Comparison of ENCODE assay signal across 9 cellular contexts in genomic region chr11:118915396-118915795, GRCh38. TPM values are rescaled to one million over a fixed set of nuclear protein-coding genes. Genes with fewer than 3 reads are reported as not detected.
DNase-seq lines count a peak whose midpoint lies in the region; ATAC-seq and TF ChIP-seq lines count a peak whose summit lies in the region.
"Had no signal": no experiment of that assay in that cellular context is flagged by ENCODE, and none has a peak within 500 bp of the region (broad histone marks: within the 10 kb centered on the region; RNA-seq: fewer than 3 reads in every experiment).

No MANE protein-coding gene starts in this region.

- H3K27me3 ChIP-seq in right lobe of liver (no peaks in the 10 kb centered on the region), suprapubic skin (no peaks in the 10 kb centered on the region)

- H3K27ac Mint-ChIP-seq in T-helper 2 cell treated with Interferon-gamma antibody and Interleukin-4, amounts not matched to agents 5 μg/mL and 100 μg/mL, for 36 hours = peak overlapping the region; percentile 92
- peak overlapping the region; percentile 98 for H3K27ac Mint-ChIP-seq in activated naive CD8-positive, alpha-beta T cell treated with anti-CD3 and anti-CD28 coated beads, Interleukin-2, amount 10 ng/mL, durations not matched to agents 7 days and 5 days

- intact Hi-C loops in right lobe of liver (cut with DNase I) = no loop called here

- peaks cover 18% of the 10 kb centered on the region for H3K36me3 Mint-ChIP-seq in T-helper 2 cell treated with Interferon-gamma antibody and Interleukin-4, amounts not matched to agents 5 μg/mL and 100 μg/mL, for 36 hours (ENCODE audit: low read depth)
- H3K36me3 Mint-ChIP-seq in activated naive CD8-positive, alpha-beta T cell treated with anti-CD3 and anti-CD28 coated beads, Interleukin-2, amount 10 ng/mL, durations not matched to agents 7 days and 5 days = peaks cover 2% of the 10 kb centered on the region

- TF ChIP-seq CTCF in right lobe of liver (IDR thresholded peaks at IDR 0.05) = no peak
- TF ChIP-seq CTCF in suprapubic skin (IDR thresholded peaks at IDR 0.05) = no peak

- no CpG with 5 or more reads among the region's 2 CpGs for WGBS in right lobe of liver (ENCODE audit: insufficient coverage, low coverage, low lambda C conversion rate, missing lambda C conversion rate)
- 58% methylated on average over 2 of the region's 2 CpGs for WGBS in suprapubic skin

- POLR2A ChIA-PET in activated naive CD8-positive, alpha-beta T cell treated with anti-CD3 and anti-CD28 coated beads, Interleukin-2, amount 10 ng/mL, durations not matched to agents 7 days and 5 days (lab: Charles Lee) = interaction anchor here (1.0 to 3.6 kb wide), 3 partner anchors 45 to 124 kb away, joined by 3 to 30 read pairs (median 5); partner anchors contain the start of gene DDX6

- H3K27ac ChIP-seq in right lobe of liver (peak overlapping the region; percentile 72 to 86 (median 74)), suprapubic skin (peak overlapping the region; percentile 96)

- H3K4me1 ChIP-seq in right lobe of liver (peaks cover 0 to 82% (median 48%) of the 10 kb centered on the region in 4 donors), suprapubic skin (peaks cover 100% of the 10 kb centered on the region)

- no peak for TF ChIP-seq EP300 in suprapubic skin (IDR thresholded peaks at IDR 0.05)

- H3K9me3 ChIP-seq in right lobe of liver (no peaks in the 10 kb centered on the region), suprapubic skin (no peaks in the 10 kb centered on the region)

- no peak for DNase-seq in T-helper 2 cell treated with Interferon-gamma antibody and Interleukin-4, amounts not matched to agents 5 μg/mL and 100 μg/mL, for 36 hours (ENCODE audit: low spot score)
- DNase-seq in T-helper 2 cell = no peak
- DNase-seq in activated naive CD8-positive, alpha-beta T cell treated with anti-CD3 and anti-CD28 coated beads, Interleukin-2, amount 10 ng/mL, durations not matched to agents 7 days and 5 days = no peak
- no peak for DNase-seq in right lobe of liver
- no peak for DNase-seq in suprapubic skin (ENCODE audit: low spot score in 2 of 2)
- DNase-seq in stimulated activated CD4-positive, alpha-beta T cell treated with anti-CD3 and anti-CD28 coated beads, Interleukin-1b, Interleukin-23, amount 100 ng/mL, for 48 hours = no peak
- no peak for DNase-seq in HCEC 1CT
- DNase-seq: MM.1S had no signal

- no peak for ATAC-seq in activated naive CD8-positive, alpha-beta T cell treated with anti-CD3 and anti-CD28 coated beads, Interleukin-2, amount 10 ng/mL, durations not matched to agents 7 days and 5 days (ENCODE audit: low read depth)
- ATAC-seq in right lobe of liver (no peak), GM19467 (IDR thresholded peaks at IDR 0.05; ENCODE audit: unreplicated experiment) (no peak)

- no peaks in the 10 kb centered on the region for H3K9me3 Mint-ChIP-seq in T-helper 2 cell treated with Interferon-gamma antibody and Interleukin-4, amounts not matched to agents 5 μg/mL and 100 μg/mL, for 36 hours
- no peaks in the 10 kb centered on the region for H3K9me3 Mint-ChIP-seq in activated naive CD8-positive, alpha-beta T cell treated with anti-CD3 and anti-CD28 coated beads, Interleukin-2, amount 10 ng/mL, durations not matched to agents 7 days and 5 days

- no peaks in the 10 kb centered on the region for H3K27me3 Mint-ChIP-seq in T-helper 2 cell treated with Interferon-gamma antibody and Interleukin-4, amounts not matched to agents 5 μg/mL and 100 μg/mL, for 36 hours (ENCODE audit: low read depth)
- no peaks in the 10 kb centered on the region for H3K27me3 Mint-ChIP-seq in activated naive CD8-positive, alpha-beta T cell treated with anti-CD3 and anti-CD28 coated beads, Interleukin-2, amount 10 ng/mL, durations not matched to agents 7 days and 5 days

- peak overlapping the region; percentile 65 for H3K4me3 Mint-ChIP-seq in T-helper 2 cell treated with Interferon-gamma antibody and Interleukin-4, amounts not matched to agents 5 μg/mL and 100 μg/mL, for 36 hours
- peak overlapping the region; percentile 80 for H3K4me3 Mint-ChIP-seq in activated naive CD8-positive, alpha-beta T cell treated with anti-CD3 and anti-CD28 coated beads, Interleukin-2, amount 10 ng/mL, durations not matched to agents 7 days and 5 days

- no peak overlapping the region for H3K4me3 ChIP-seq in right lobe of liver
- H3K4me3 ChIP-seq in suprapubic skin = no peak overlapping the region

- no peak for TF ChIP-seq POLR2A in right lobe of liver (IDR thresholded peaks at IDR 0.05)
- TF ChIP-seq POLR2A in suprapubic skin (IDR thresholded peaks at IDR 0.05) = no peak

- H3K4me1 Mint-ChIP-seq in T-helper 2 cell treated with Interferon-gamma antibody and Interleukin-4, amounts not matched to agents 5 μg/mL and 100 μg/mL, for 36 hours (ENCODE audit: low read depth) = peaks cover 87% of the 10 kb centered on the region
- H3K4me1 Mint-ChIP-seq in activated naive CD8-positive, alpha-beta T cell treated with anti-CD3 and anti-CD28 coated beads, Interleukin-2, amount 10 ng/mL, durations not matched to agents 7 days and 5 days = peaks cover 83% of the 10 kb centered on the region

- H3K36me3 ChIP-seq in right lobe of liver = no peaks in the 10 kb centered on the region
- no peaks in the 10 kb centered on the region for H3K36me3 ChIP-seq in suprapubic skin

RNA-seq across cellular contexts. Expression of gene BCL9L, which starts 10.3 kb away (rescaled TPM):
- 100 to 1,000 TPM; 116 to 128 TPM for total RNA-seq in activated naive CD8-positive, alpha-beta T cell treated with anti-CD3 and anti-CD28 coated beads, Interleukin-2, amount 10 ng/mL, durations not matched to agents 7 days and 5 days
- total RNA-seq in right lobe of liver = 10 to 100 TPM; 10.2 to 22.5 (median 19.8) TPM
- total RNA-seq in suprapubic skin = 10 to 100 TPM; 50.0 to 58.9 (median 56.3) TPM

RNA-seq across cellular contexts. Expression of gene CXCR5, which starts 31.7 kb away (rescaled TPM):
- 1 to 10 TPM; 1.9 to 2.2 TPM for total RNA-seq in activated naive CD8-positive, alpha-beta T cell treated with anti-CD3 and anti-CD28 coated beads, Interleukin-2, amount 10 ng/mL, durations not matched to agents 7 days and 5 days
- total RNA-seq in right lobe of liver = under 1 TPM in 2 of 6 experiments, not detected in 4; 0.07 TPM
- not detected for total RNA-seq in suprapubic skin

RNA-seq across cellular contexts. Expression of gene UPK2, which starts 40.7 kb away (rescaled TPM):
- total RNA-seq in activated naive CD8-positive, alpha-beta T cell treated with anti-CD3 and anti-CD28 coated beads, Interleukin-2, amount 10 ng/mL, durations not matched to agents 7 days and 5 days = under 1 TPM in 1 of 2 experiments, not detected in 1; 0.44 TPM
- total RNA-seq in right lobe of liver (not detected), suprapubic skin (not detected)

RNA-seq across cellular contexts. Expression of gene FOXR1, which starts 56.2 kb away (rescaled TPM):
- not detected for total RNA-seq in activated naive CD8-positive, alpha-beta T cell treated with anti-CD3 and anti-CD28 coated beads, Interleukin-2, amount 10 ng/mL, durations not matched to agents 7 days and 5 days
- total RNA-seq in right lobe of liver = not detected
- not detected for total RNA-seq in suprapubic skin
